Comparison of ENCODE assay signal across 12 cellular contexts in genomic region chr2:120934891-120935338, GRCh38.
DNase-seq lines count a peak whose midpoint lies in the region; ATAC-seq and TF ChIP-seq lines count a peak whose summit lies in the region.
"Had no signal": no experiment of that assay in that cellular context is flagged by ENCODE, and none has a peak within 500 bp of the region (broad histone marks: within the 10 kb centered on the region; RNA-seq: fewer than 3 reads in every experiment).

No MANE protein-coding gene starts in this region.

- no peak overlapping the region for H3K27ac Mint-ChIP-seq in CD8-positive, alpha-beta T cell
- H3K27ac Mint-ChIP-seq: natural killer cell; T-helper 1 cell treated with Interleukin-12 subunit alpha and Interleukin-12 subunit beta and Interleukin-4 antibody, amounts not matched to agents 30 μg/mL and 1 μg/mL, for 36 hours had no signal

- H3K27ac ChIP-seq in duodenal mucosa (ENCODE audit: low read depth, low read length): peak overlapping the region; percentile 32
- H3K27ac ChIP-seq in CD8-positive, alpha-beta T cell (ENCODE audit: low read depth, low read length): no peak overlapping the region
- H3K27ac ChIP-seq: BLaER1 treated with 17β-estradiol and CSF1 and Interleukin-3, amounts not matched to agents 10 nM and 100 nM had no signal

- H3K27me3 ChIP-seq in duodenal mucosa (ENCODE audit: control insufficient read depth in 1 of 2, insufficient read depth in 2 of 2, low read length in 2 of 2): peaks cover 31 to 34% of the 10 kb centered on the region in 2 donors
- H3K27me3 ChIP-seq in CD8-positive, alpha-beta T cell (ENCODE audit: insufficient read depth, low read length): no peaks in the 10 kb centered on the region
- H3K27me3 ChIP-seq: BLaER1 treated with 17β-estradiol and CSF1 and Interleukin-3, amounts not matched to agents 10 nM and 100 nM had no signal

- peaks cover 2% of the 10 kb centered on the region for H3K9me3 Mint-ChIP-seq in CD8-positive, alpha-beta T cell
- H3K9me3 Mint-ChIP-seq: natural killer cell; T-helper 1 cell treated with Interleukin-12 subunit alpha and Interleukin-12 subunit beta and Interleukin-4 antibody, amounts not matched to agents 30 μg/mL and 1 μg/mL, for 36 hours had no signal

- POLR2A ChIA-PET in CD8-positive, alpha-beta T cell (lab: Charles Lee): no interaction called here

- H3K4me1 Mint-ChIP-seq in CD8-positive, alpha-beta T cell (ENCODE audit: low read depth): no peaks in the 10 kb centered on the region
- H3K4me1 Mint-ChIP-seq: natural killer cell had no signal

- CTCF ChIA-PET in CD8-positive, alpha-beta T cell (lab: Charles Lee): no interaction called here

- H3K36me3 Mint-ChIP-seq in CD8-positive, alpha-beta T cell: no peaks in the 10 kb centered on the region
- H3K36me3 Mint-ChIP-seq: natural killer cell had no signal

- no peak overlapping the region for H3K4me3 Mint-ChIP-seq in CD8-positive, alpha-beta T cell
- H3K4me3 Mint-ChIP-seq: natural killer cell; T-helper 1 cell treated with Interleukin-12 subunit alpha and Interleukin-12 subunit beta and Interleukin-4 antibody, amounts not matched to agents 30 μg/mL and 1 μg/mL, for 36 hours had no signal

- H3K36me3 ChIP-seq in duodenal mucosa (ENCODE audit: control insufficient read depth in 1 of 2, insufficient read depth in 2 of 2, low read length in 2 of 2) (no peaks in the 10 kb centered on the region), mucosa of descending colon (ENCODE audit: low read depth) (no peaks in the 10 kb centered on the region)
- no peaks in the 10 kb centered on the region for H3K36me3 ChIP-seq in CD8-positive, alpha-beta T cell (ENCODE audit: insufficient read depth, low read length)
- H3K36me3 ChIP-seq: BLaER1 treated with 17β-estradiol and CSF1 and Interleukin-3, amounts not matched to agents 10 nM and 100 nM had no signal

- H3K4me3 ChIP-seq in duodenal mucosa (ENCODE audit: low read depth in 1 of 2, low read length in 2 of 2) (no peak overlapping the region), mucosa of descending colon (no peak overlapping the region)
- H3K4me3 ChIP-seq in CD8-positive, alpha-beta T cell (ENCODE audit: low read depth, low read length): no peak overlapping the region
- H3K4me3 ChIP-seq: BLaER1 treated with 17β-estradiol and CSF1 and Interleukin-3, amounts not matched to agents 10 nM and 100 nM had no signal

- peak; percentile 83 for ATAC-seq in mucosa of descending colon
- no peak for ATAC-seq in CD8-positive, alpha-beta T cell
- ATAC-seq in HG02571 (IDR thresholded peaks at IDR 0.05; ENCODE audit: unreplicated experiment): no peak
- ATAC-seq: natural killer cell had no signal

- H3K27me3 Mint-ChIP-seq in CD8-positive, alpha-beta T cell (ENCODE audit: low read depth): no peaks in the 10 kb centered on the region

- intact Hi-C loops in mucosa of descending colon (cut with DNase I, micrococcal nuclease): no loop called here
- intact Hi-C loops in CD8-positive, alpha-beta T cell (cut with DNase I, micrococcal nuclease): no loop called here

- H3K9ac ChIP-seq in duodenal mucosa (ENCODE audit: low read depth in 1 of 2, low read length in 2 of 2): no peak overlapping the region
- H3K9ac ChIP-seq: BLaER1 treated with 17β-estradiol and CSF1 and Interleukin-3, amounts not matched to agents 10 nM and 100 nM had no signal

- H3K9me3 ChIP-seq in duodenal mucosa (ENCODE audit: control insufficient read depth in 1 of 2, low read length in 2 of 2) (no peaks in the 10 kb centered on the region), mucosa of descending colon (no peaks in the 10 kb centered on the region)
- no peaks in the 10 kb centered on the region for H3K9me3 ChIP-seq in CD8-positive, alpha-beta T cell (ENCODE audit: low read length)

- H3K4me1 ChIP-seq in duodenal mucosa (ENCODE audit: control insufficient read depth in 1 of 2, insufficient read depth in 2 of 2, low read length in 2 of 2): peaks cover 17 to 29% of the 10 kb centered on the region in 2 donors
- peaks cover 30% of the 10 kb centered on the region for H3K4me1 ChIP-seq in mucosa of descending colon (ENCODE audit: low read depth)
- H3K4me1 ChIP-seq in CD8-positive, alpha-beta T cell (ENCODE audit: insufficient read depth, low read length): no peaks in the 10 kb centered on the region

- peak; percentile 81 for DNase-seq in 8988T
- DNase-seq in LHCN-M2 (ENCODE audit: low read depth): peak; percentile 87
- DNase-seq in mucosa of descending colon: peak in 2 of 3 donors; percentile 42 to 69
- no peak for DNase-seq in germinal center (ENCODE audit: low spot score)
- no peak for DNase-seq in CD8-positive, alpha-beta T cell
- DNase-seq in HuH-7.5 (ENCODE audit: low spot score): no peak
- DNase-seq: natural killer cell, substantia nigra had no signal

- TF ChIP-seq CTCF in mucosa of descending colon (IDR thresholded peaks at IDR 0.05): no peak
- TF ChIP-seq CTCF in CD8-positive, alpha-beta T cell (IDR thresholded peaks at IDR 0.05): no peak

Comparison
In these comparisons a context has a peak if more than half of its experiments do, and no peak if none do; other contexts are left out.
1. DNase-seq: peak in 8988T (single experiment), LHCN-M2 (single experiment) and mucosa of descending colon (2 of 3); none in germinal center (single experiment), CD8-positive, alpha-beta T cell (0 of 7) and HuH-7.5 (single experiment).